Comparison of ENCODE assay signal across 8 cellular contexts in the genomic region with DNA sequence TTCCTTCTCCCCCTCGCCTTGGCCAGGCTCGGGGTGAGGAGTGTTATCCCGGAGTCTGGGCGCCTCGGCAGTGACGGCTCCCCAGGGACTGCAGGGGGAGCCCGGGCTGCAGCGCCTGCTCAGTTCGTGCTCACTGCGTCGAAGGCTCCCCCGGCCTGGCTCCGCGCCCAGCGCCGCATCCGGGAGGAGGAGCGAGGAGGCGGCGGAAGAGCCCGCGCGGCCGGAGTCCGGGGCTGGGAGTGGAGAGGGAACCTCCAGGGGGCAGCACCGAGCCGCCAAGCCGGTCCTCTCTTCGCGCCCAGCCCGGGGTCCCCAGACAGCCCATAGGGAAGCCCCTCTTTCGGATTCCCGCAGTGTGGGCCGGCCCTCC. TPM values are rescaled to one million over a fixed set of nuclear protein-coding genes. Genes with fewer than 3 reads are reported as not detected.
DNase-seq lines count a peak whose midpoint lies in the region; ATAC-seq and TF ChIP-seq lines count a peak whose summit lies in the region.

No MANE protein-coding gene starts in this region.

- CTCF ChIA-PET in BJ (lab: Yijun Ruan, JAX) = interaction anchor here (1.0 to 11.1 kb wide), 13 partner anchors 9 to 84 kb away, joined by 3 to 101 read pairs (median 11); a partner anchor contains a TSS

- H3K4me3 ChIP-seq in BJ (ENCODE audit: low read depth, low read length) (peak overlapping the region; percentile 84), coronary artery (peak overlapping the region; percentile 87), left lung (peak overlapping the region; percentile 84)

- no peaks in the 10 kb centered on the region for H3K9me3 ChIP-seq in left lung

- H3K27me3 ChIP-seq in BJ (ENCODE audit: control insufficient read depth, insufficient read depth, low read length) (no peaks in the 10 kb centered on the region), left lung (peaks cover 0 to 8% of the 10 kb centered on the region in 2 donors)

- peak; percentile 71 for DNase-seq in BJ (ENCODE audit: low read depth)
- peak; percentile 56 for DNase-seq in NCI-H510A treated with DMSO at 0.1 percent for 48 hours (lab: John Stamatoyannopoulos, UW)
- peak; percentile 95 for DNase-seq in activated CD4-positive, alpha-beta T cell treated with anti-CD3 and anti-CD28 coated beads for 48 hours
- peak; percentile 97 for DNase-seq in coronary artery (ENCODE audit: low spot score)
- DNase-seq in left lung = peak; percentile 96 to 99
- peak; percentile 88 for DNase-seq in stimulated activated CD4-positive, alpha-beta T cell treated with anti-CD3 and anti-CD28 coated beads, Interleukin-2, amount 100 ng/mL, for 4 hours (ENCODE audit: low read depth)

- H3K4me1 ChIP-seq in left lung = peaks cover 24 to 48% of the 10 kb centered on the region in 2 donors

- H3K27ac ChIP-seq in coronary artery (peak overlapping the region; percentile 99), left lung (peak overlapping the region; percentile 95 to 99)

- peak; percentile 63 for TF ChIP-seq POLR2A in GM19193 (IDR thresholded peaks at IDR 0.05; ENCODE audit: extremely low read depth, insufficient read depth, insufficient read length)

- intact Hi-C loops in left lung (cut with DNase I) = no loop called here

- POLR2A ChIA-PET in BJ (lab: Charles Lee) = interaction anchor here (0.5 kb wide), 1 partner anchor 1177 kb away, joined by 3 read pairs; no protein-coding TSS in a partner anchor

- peak; percentile 79 for TF ChIP-seq CTCF in BJ (IDR thresholded peaks at IDR 0.05; ENCODE audit: insufficient read depth, low read depth, low read length)
- TF ChIP-seq CTCF in coronary artery (IDR thresholded peaks at IDR 0.05) = peak; percentile 92
- TF ChIP-seq CTCF in left lung (IDR thresholded peaks at IDR 0.05) = peak; percentile 88 to 97

- H3K36me3 ChIP-seq in BJ (ENCODE audit: control insufficient read depth, insufficient read depth, low read length) (peaks cover 8% of the 10 kb centered on the region), left lung (peaks cover 0 to 18% of the 10 kb centered on the region in 2 donors)

- ATAC-seq in HG03432 (IDR thresholded peaks at IDR 0.05; ENCODE audit: unreplicated experiment) = peak; percentile 56
- peak; percentile 80 for ATAC-seq in left lung

RNA-seq across cellular contexts. Expression of a gene that starts 1.3 kb away (rescaled TPM):
- 4.7 and 5.4 TPM in 2 replicates for polyA plus RNA-seq in BJ (2011; rRNA removed)
- polyA minus RNA-seq in BJ (2011; rRNA and poly(A)+ RNA removed) = 8.9 and 12.4 TPM in 2 replicates
- 10 to 100 TPM; 42.3 to 92.6 TPM for total RNA-seq in left lung

RNA-seq across cellular contexts. Expression of a gene that starts 25.1 kb away (rescaled TPM):
- 12.0 and 14.0 TPM in 2 replicates for polyA plus RNA-seq in BJ (2011; rRNA removed)
- polyA minus RNA-seq in BJ (2011; rRNA and poly(A)+ RNA removed) = 12.5 and 15.6 TPM in 2 replicates
- total RNA-seq in left lung = 1 to 10 TPM in 1 of 2 donors, under 1 TPM in 1; 0.52 to 2.5 TPM

Comparison
In these comparisons a context has a peak if more than half of its experiments do, and no peak if none do; other contexts are left out.
1. Peak in every context shown above with its lines: DNase-seq, ATAC-seq, H3K4me3 ChIP-seq and H3K27ac ChIP-seq.